ENCODE assay signal across 19 cellular contexts in genomic region chr13:44188257-44188656, GRCh38.
DNase-seq lines count a peak whose midpoint lies in the region; ATAC-seq and TF ChIP-seq lines count a peak whose summit lies in the region.
"Had no signal": no experiment of that assay in that cellular context is flagged by ENCODE, and none has a peak within 500 bp of the region (broad histone marks: within the 10 kb centered on the region; RNA-seq: fewer than 3 reads in every experiment).

No MANE protein-coding gene starts in this region.

- H3K4me3 ChIP-seq in fibroblast of lung (replicated peaks in 1 of 4; ENCODE audit: control extremely low read depth in 1 of 4, insufficient read depth in 1 of 4, low read depth in 3 of 4, low read length in 4 of 4), result no peak overlapping the region
- H3K4me3 ChIP-seq: GM12878, lower lobe of right lung, skin epidermis, suprapubic skin had no signal

- H3K36me3 Mint-ChIP-seq in stimulated activated effector memory CD8-positive, alpha-beta T cell treated with anti-CD3 and anti-CD28 coated beads, Interleukin-12 subunit alpha, Interleukin-12 subunit beta, amount 100 ng/mL, for 72 hours, result no peaks in the 10 kb centered on the region
- H3K36me3 Mint-ChIP-seq in naive thymus-derived CD8-positive, alpha-beta T cell, result peaks cover 0 to 4% (median 0%) of the 10 kb centered on the region in 3 donors

- H3K27ac Mint-ChIP-seq in stimulated activated effector memory CD8-positive, alpha-beta T cell treated with anti-CD3 and anti-CD28 coated beads, Interleukin-12 subunit alpha, Interleukin-12 subunit beta, amount 100 ng/mL, for 72 hours, result no peak overlapping the region
- H3K27ac Mint-ChIP-seq in naive thymus-derived CD8-positive, alpha-beta T cell, result no peak overlapping the region
- H3K27ac Mint-ChIP-seq: T-helper 2 cell treated with Interferon-gamma antibody and Interleukin-4, amounts not matched to agents 5 μg/mL and 100 μg/mL, for 36 hours had no signal

- no peaks in the 10 kb centered on the region for H3K27me3 Mint-ChIP-seq in naive thymus-derived CD8-positive, alpha-beta T cell

- no peak overlapping the region for H2AFZ ChIP-seq in fibroblast of lung (ENCODE audit: low read length)

- H4K20me1 ChIP-seq in fibroblast of lung (ENCODE audit: control insufficient read depth, extremely low read depth, insufficient read depth, low read length), result no peaks in the 10 kb centered on the region

- peak; percentile 10 for DNase-seq in DMS53 (lab: John Stamatoyannopoulos, UW)
- DNase-seq in DMS53 treated with DMSO at 0.1 percent for 48 hours (lab: John Stamatoyannopoulos, UW; ENCODE audit: unreplicated experiment), result no peak
- DNase-seq in RPMI7951 (ENCODE audit: low read depth), result peak; percentile 78
- DNase-seq in fibroblast of lung (ENCODE audit: low read depth in 2 of 2), result peak; percentile 36 to 74
- no peak for DNase-seq in stimulated activated effector memory CD8-positive, alpha-beta T cell treated with anti-CD3 and anti-CD28 coated beads, Interleukin-12 subunit alpha, Interleukin-12 subunit beta, amount 100 ng/mL, for 72 hours (ENCODE audit: low spot score in 2 of 2)
- DNase-seq in NCI-H128 (lab: John Stamatoyannopoulos, UW; ENCODE audit: unreplicated experiment), result no peak
- no peak for DNase-seq in naive thymus-derived CD8-positive, alpha-beta T cell
- DNase-seq in NCI-H2227 (lab: John Stamatoyannopoulos, UW; ENCODE audit: unreplicated experiment), result no peak
- DNase-seq: activated effector memory CD4-positive, alpha-beta T cell treated with anti-CD3 and anti-CD28 coated beads, Interleukin-2, amount 50 U/mL, for 16 hours; hippocampal formation; lower lobe of right lung; NCI-H1048; NCI-H446; OCI-M1 had no signal

- H3K27ac ChIP-seq in fibroblast of lung (ENCODE audit: insufficient read depth, low read length), result no peak overlapping the region
- H3K27ac ChIP-seq: 22Rv1, lower lobe of right lung, skin epidermis, suprapubic skin had no signal

- no peaks in the 10 kb centered on the region for H3K36me3 ChIP-seq in fibroblast of lung (ENCODE audit: control insufficient read depth, insufficient read depth, low read length)
- H3K36me3 ChIP-seq: lower lobe of right lung, suprapubic skin had no signal

- peaks cover 7% of the 10 kb centered on the region for H3K4me1 Mint-ChIP-seq in stimulated activated effector memory CD8-positive, alpha-beta T cell treated with anti-CD3 and anti-CD28 coated beads, Interleukin-12 subunit alpha, Interleukin-12 subunit beta, amount 100 ng/mL, for 72 hours
- peaks cover 7 to 16% (median 11%) of the 10 kb centered on the region in 4 donors for H3K4me1 Mint-ChIP-seq in naive thymus-derived CD8-positive, alpha-beta T cell

- no peaks in the 10 kb centered on the region for H3K27me3 ChIP-seq in fibroblast of lung (ENCODE audit: control insufficient read depth, insufficient read depth, low read length)
- H3K27me3 ChIP-seq: suprapubic skin had no signal

- ATAC-seq in stimulated activated effector memory CD8-positive, alpha-beta T cell treated with anti-CD3 and anti-CD28 coated beads, Interleukin-12 subunit alpha, Interleukin-12 subunit beta, amount 100 ng/mL, for 72 hours, result peak; percentile 64
- no peak for ATAC-seq in naive thymus-derived CD8-positive, alpha-beta T cell
- ATAC-seq: GM12878, lower lobe of right lung had no signal

- POLR2A ChIA-PET in naive thymus-derived CD8-positive, alpha-beta T cell (lab: Charles Lee), result no interaction called here

- no peak overlapping the region for H3K9ac ChIP-seq in fibroblast of lung (ENCODE audit: insufficient read depth, low read length)

- H3K4me2 ChIP-seq in fibroblast of lung (ENCODE audit: extremely low read depth, insufficient read depth, low read length), result no peak overlapping the region

- TF ChIP-seq CTCF in fibroblast of lung (conservative IDR thresholded peaks at IDR 0.05 in 1 of 2, IDR thresholded peaks at IDR 0.05 in 1 of 2; ENCODE audit: low read depth in 1 of 2, low read length in 2 of 2), result no peak

- no peaks in the 10 kb centered on the region for H3K9me3 Mint-ChIP-seq in stimulated activated effector memory CD8-positive, alpha-beta T cell treated with anti-CD3 and anti-CD28 coated beads, Interleukin-12 subunit alpha, Interleukin-12 subunit beta, amount 100 ng/mL, for 72 hours
- H3K9me3 Mint-ChIP-seq in naive thymus-derived CD8-positive, alpha-beta T cell, result peaks cover 0 to 10% (median 0%) of the 10 kb centered on the region in 9 donors
- H3K9me3 Mint-ChIP-seq: T-helper 2 cell treated with Interferon-gamma antibody and Interleukin-4, amounts not matched to agents 5 μg/mL and 100 μg/mL, for 36 hours had no signal

- no peak overlapping the region for H3K4me3 Mint-ChIP-seq in stimulated activated effector memory CD8-positive, alpha-beta T cell treated with anti-CD3 and anti-CD28 coated beads, Interleukin-12 subunit alpha, Interleukin-12 subunit beta, amount 100 ng/mL, for 72 hours
- H3K4me3 Mint-ChIP-seq in naive thymus-derived CD8-positive, alpha-beta T cell, result no peak overlapping the region
- H3K4me3 Mint-ChIP-seq: T-helper 2 cell treated with Interferon-gamma antibody and Interleukin-4, amounts not matched to agents 5 μg/mL and 100 μg/mL, for 36 hours had no signal

- H3K79me2 ChIP-seq in fibroblast of lung (ENCODE audit: control insufficient read depth, insufficient read depth, low read length), result no peaks in the 10 kb centered on the region

- H3K9me3 ChIP-seq in fibroblast of lung (ENCODE audit: control insufficient read depth, insufficient read depth, low read depth, low read length), result no peaks in the 10 kb centered on the region
- H3K9me3 ChIP-seq: lower lobe of right lung, suprapubic skin had no signal

- no peaks in the 10 kb centered on the region for H3K4me1 ChIP-seq in fibroblast of lung (ENCODE audit: control insufficient read depth, extremely low read depth, insufficient read depth, low read length)

Comparison
In these comparisons a context has a peak if more than half of its experiments do, and no peak if none do; other contexts are left out.
1. DNase-seq: peak in DMS53 (single experiment), RPMI7951 (single experiment) and fibroblast of lung (2 of 2); none in DMS53 treated with DMSO at 0.1 percent for 48 hours (single experiment), stimulated activated effector memory CD8-positive, alpha-beta T cell treated with anti-CD3 and anti-CD28 coated beads, Interleukin-12 subunit alpha, Interleukin-12 subunit beta, amount 100 ng/mL, for 72 hours (0 of 2), NCI-H128 (single experiment), naive thymus-derived CD8-positive, alpha-beta T cell (0 of 10) and NCI-H2227 (single experiment).